ENCODE assay signal across 8 cellular contexts in genomic region chr10:69318087-69318996, GRCh38. TPM values are rescaled to one million over a fixed set of nuclear protein-coding genes. Genes with fewer than 3 reads are reported as not detected.
A peak's percentile ranks its signal among the peaks of the same experiment; 100 is the strongest.
DNase-seq lines count a peak whose midpoint lies in the region; ATAC-seq and TF ChIP-seq lines count a peak whose summit lies in the region.

No MANE protein-coding gene starts in this region.

- TF ChIP-seq CTCF in OCI-LY1 (IDR thresholded peaks at IDR 0.05; ENCODE audit: low read length) = no peak

- in situ Hi-C loops in Caki2 (cut with HindIII; ENCODE audit: low pct_unique_long_range_greater_than_20kb, low sequenced_read_pairs) = no loop called here

- no peaks in the 10 kb centered on the region for H3K9me2 ChIP-seq in OCI-LY1 (ENCODE audit: low read depth, low read length)

- no peaks in the 10 kb centered on the region; the same call in 1 of the 2 replicates for H3K36me3 ChIP-seq in OCI-LY1 (ENCODE audit: insufficient read depth, low read length)
- H3K36me3 ChIP-seq in mucosa of stomach (ENCODE audit: control insufficient read depth, insufficient read depth, low read length) = no peaks in the 10 kb centered on the region

- H3K9me3 ChIP-seq in OCI-LY1 (ENCODE audit: low read length) (no peaks in the 10 kb centered on the region), mucosa of stomach (ENCODE audit: control insufficient read depth, low read length) (no peaks in the 10 kb centered on the region)

- DNase-seq in Caki2 (ENCODE audit: low read depth) = peak; percentile 96
- DNase-seq in HPDE6-E6E7 (ENCODE audit: extremely low spot score) = peak; percentile 91
- peak; percentile 86 for DNase-seq in activated T-cell treated with anti-CD3 and anti-CD28 coated beads for 4 hours
- DNase-seq in erythroblast (lab: John Stamatoyannopoulos, UW) = peak; percentile 90 to 95
- DNase-seq in stimulated activated CD8-positive, alpha-beta memory T cell treated with anti-CD3 and anti-CD28 coated beads, Interleukin-7, amount 100 ng/mL, for 1 hour (ENCODE audit: low read depth in 2 of 2) = peak; percentile 79 to 80

- TF ChIP-seq POLR2A in erythroblast (IDR thresholded peaks at IDR 0.05; ENCODE audit: low read length) = peak; percentile 62

- H3F3A ChIP-seq in OCI-LY1 (ENCODE audit: insufficient read depth, low read length) = no peaks in the 10 kb centered on the region

- H3K79me2 ChIP-seq in OCI-LY1 (ENCODE audit: insufficient read depth, low read length) = peaks cover 20% of the 10 kb centered on the region

- no peaks in the 10 kb centered on the region for H3K27me3 ChIP-seq in OCI-LY1 (ENCODE audit: insufficient read depth, low read length)
- H3K27me3 ChIP-seq in mucosa of stomach (ENCODE audit: control insufficient read depth, insufficient read depth, low read length) = no peaks in the 10 kb centered on the region

- H3K4me1 ChIP-seq in OCI-LY1 (ENCODE audit: insufficient read depth, low read length, severe bottlenecking) (peaks cover 33% of the 10 kb centered on the region), mucosa of stomach (ENCODE audit: control insufficient read depth, insufficient read depth, low read length) (peaks cover 60% of the 10 kb centered on the region)

- peak overlapping the region; percentile 90 for H3K9ac ChIP-seq in OCI-LY1 (ENCODE audit: low read length)
- H3K9ac ChIP-seq in mucosa of stomach (ENCODE audit: low read length) = peak overlapping the region; percentile 93

- peak; percentile 72 for ATAC-seq in GM19467 (IDR thresholded peaks at IDR 0.05; ENCODE audit: unreplicated experiment)

- H3K4me3 ChIP-seq in OCI-LY1 (ENCODE audit: low read depth, low read length, poor library complexity, severe bottlenecking) = peak overlapping the region; percentile 97
- H3K4me3 ChIP-seq in mucosa of stomach (ENCODE audit: low read length) = peak overlapping the region; percentile 57

- H4K20me1 ChIP-seq in OCI-LY1 (ENCODE audit: insufficient read depth, low read length) = no peaks in the 10 kb centered on the region

- H3K27ac ChIP-seq in OCI-LY1 (ENCODE audit: low read depth, low read length, poor library complexity, severe bottlenecking) = peak overlapping the region; percentile 81

- H2AFZ ChIP-seq in OCI-LY1 (ENCODE audit: low read length) = no peak overlapping the region

- H3K4me2 ChIP-seq in OCI-LY1 (ENCODE audit: low read length) = peak overlapping the region; percentile 75

RNA-seq across cellular contexts. Expression of gene HK1, which starts 40.0 kb away (rescaled TPM):
- 102 and 117 TPM in 2 replicates for total RNA-seq in Caki2 (2014; rRNA removed; shearing (Covaris generic); ENCODE audit: low replicate concordance)

Comparison
In these comparisons a context has a peak if more than half of its experiments do, and no peak if none do; other contexts are left out.
1. Peak in every context shown above with its lines: DNase-seq, ATAC-seq, H3K4me3 ChIP-seq and H3K27ac ChIP-seq.